In genomic region chr12:19186722-19187661, GRCh38 we compare ENCODE assay signal across 8 cellular contexts. TPM values are rescaled to one million over a fixed set of nuclear protein-coding genes. Genes with fewer than 3 reads are reported as not detected.
A peak's percentile ranks its signal among the peaks of the same experiment; 100 is the strongest.
DNase-seq lines count a peak whose midpoint lies in the region; ATAC-seq, FAIRE-seq and TF ChIP-seq lines count a peak whose summit lies in the region.

No MANE protein-coding gene starts in this region.

- peak; percentile 75 for FAIRE-seq in RCC 7860 (lab: Jason Lieb, UNC)

- ATAC-seq in HG02884 (IDR thresholded peaks at IDR 0.05; ENCODE audit: unreplicated experiment): no peak

- no peak overlapping the region for H3K27ac Mint-ChIP-seq in osteocyte (ENCODE audit: unreplicated experiment)

- peaks cover 2% of the 10 kb centered on the region for H3K36me3 Mint-ChIP-seq in osteocyte (ENCODE audit: unreplicated experiment)

- H3K9me3 Mint-ChIP-seq in osteocyte (ENCODE audit: unreplicated experiment): no peaks in the 10 kb centered on the region

- no peaks in the 10 kb centered on the region for H3K27me3 Mint-ChIP-seq in osteocyte (ENCODE audit: unreplicated experiment)

- no peak overlapping the region for H3K4me3 Mint-ChIP-seq in osteocyte (ENCODE audit: unreplicated experiment)

- H3K4me1 Mint-ChIP-seq in osteocyte (ENCODE audit: unreplicated experiment): peaks cover 48% of the 10 kb centered on the region

- DNase-seq in EL (peak; percentile 55), HT-29 (ENCODE audit: low spot score) (peak; percentile 84), RCC 7860 (ENCODE audit: low spot score) (peak; percentile 27), fibroblast of gingiva (ENCODE audit: low read depth) (peak; percentile 41), osteocyte (ENCODE audit: extremely low spot score, unreplicated experiment) (no peak), NCI-H774 (lab: John Stamatoyannopoulos, UW) (no peak), activated gamma-delta T cell treated with Interleukin-2 at 50 U/mL for 16 hours (no peak)

- TF ChIP-seq CTCF in osteocyte (IDR thresholded peaks at IDR 0.05): peak; percentile 72

RNA-seq across cellular contexts. Expression of gene PLEKHA5, which starts 57.5 kb away (rescaled TPM):
- 15.8 and 19.9 TPM in 2 replicates for total RNA-seq in HT-29 (2014; rRNA removed; shearing (Covaris generic))
- total RNA-seq in osteocyte: 29.4 and 32.3 TPM in 2 replicates

Comparison
In these comparisons a context has a peak if more than half of its experiments do, and no peak if none do; other contexts are left out.
1. DNase-seq: peak in EL (single experiment), HT-29 (single experiment), RCC 7860 (single experiment) and fibroblast of gingiva (single experiment); none in osteocyte (single experiment), NCI-H774 (single experiment) and activated gamma-delta T cell treated with Interleukin-2 at 50 U/mL for 16 hours (single experiment).